Comparison of ENCODE assay signal across 11 cellular contexts in genomic region chr1:204077979-204078696, GRCh38. TPM values are rescaled to one million over a fixed set of nuclear protein-coding genes. Genes with fewer than 3 reads are reported as not detected.
DNase-seq lines count a peak whose midpoint lies in the region; ATAC-seq, FAIRE-seq and TF ChIP-seq lines count a peak whose summit lies in the region.
"Had no signal": no experiment of that assay in that cellular context is flagged by ENCODE, and none has a peak within 500 bp of the region (broad histone marks: within the 10 kb centered on the region; RNA-seq: fewer than 3 reads in every experiment).

No MANE protein-coding gene starts in this region.

- dilution Hi-C loops in endothelial cell of umbilical vein (cut with MboI; ENCODE audit: extremely low pct_ligation_motif_present, low sequenced_read_pairs): no loop called here

- no peaks in the 10 kb centered on the region for H4K20me1 ChIP-seq in endothelial cell of umbilical vein (replicated peaks; ENCODE audit: control insufficient read depth, extremely low read depth, insufficient read depth, low read length)
- H4K20me1 ChIP-seq in neural progenitor cell (ENCODE audit: low read depth): peaks cover 78% of the 10 kb centered on the region

- peak overlapping the region; percentile 74 for H3K4me3 Mint-ChIP-seq in neural progenitor cell
- H3K4me3 Mint-ChIP-seq in natural killer cell: no peak overlapping the region
- H3K4me3 Mint-ChIP-seq: activated naive CD8-positive, alpha-beta T cell treated with anti-CD3 and anti-CD28 coated beads, Interleukin-2, amount 10 ng/mL, durations not matched to agents 7 days and 5 days had no signal

- H3K4me3 ChIP-seq in endothelial cell of umbilical vein (replicated peaks in 1 of 3; ENCODE audit: insufficient read depth in 1 of 3, low read depth in 1 of 3, low read length in 3 of 3) (no peak overlapping the region), neural progenitor cell (peak overlapping the region; percentile 11)

- CTCF ChIA-PET in endothelial cell of umbilical vein (lab: Charles Lee): interaction anchor here (0.6 to 7.2 kb wide), 9 partner anchors 8 to 207 kb away, joined by 3 to 27 read pairs (median 4); no protein-coding TSS in a partner anchor
- CTCF ChIA-PET in HEK293T (lab: Yijun Ruan, JAX): interaction anchor here (0.6 kb wide), 1 partner anchor 211 kb away, joined by 4 read pairs; no protein-coding TSS in a partner anchor

- H3K27me3 ChIP-seq in endothelial cell of umbilical vein (ENCODE audit: control insufficient read depth in 2 of 2, insufficient read depth in 2 of 2, low read length in 2 of 2) (no peaks in the 10 kb centered on the region), neural progenitor cell (peaks cover 17% of the 10 kb centered on the region)

- ATAC-seq in GM18873 (IDR thresholded peaks at IDR 0.05; ENCODE audit: low FRiP score, unreplicated experiment) (no peak), HG03108 (IDR thresholded peaks at IDR 0.05; ENCODE audit: unreplicated experiment) (no peak), natural killer cell (no peak)

- no peak for TF ChIP-seq CTCF in endothelial cell of umbilical vein (IDR thresholded peaks at IDR 0.05; ENCODE audit: extremely low read depth in 1 of 2, insufficient read depth in 1 of 2, low read depth in 1 of 2, low read length in 2 of 2)
- TF ChIP-seq CTCF in neural progenitor cell (IDR thresholded peaks at IDR 0.05): no peak
- TF ChIP-seq CTCF in natural killer cell (IDR thresholded peaks at IDR 0.05): no peak

- H3K27ac Mint-ChIP-seq in neural progenitor cell (peak overlapping the region; percentile 88), natural killer cell (no peak overlapping the region)
- H3K27ac Mint-ChIP-seq: activated naive CD8-positive, alpha-beta T cell treated with anti-CD3 and anti-CD28 coated beads, Interleukin-2, amount 10 ng/mL, durations not matched to agents 7 days and 5 days had no signal

- H3K4me2 ChIP-seq in endothelial cell of umbilical vein (ENCODE audit: insufficient read depth, low read length) (peak overlapping the region; percentile 32), neural progenitor cell (peak overlapping the region; percentile 66)

- peak; percentile 85 for FAIRE-seq in endothelial cell of umbilical vein (lab: Jason Lieb, UNC)
- FAIRE-seq: urothelium cell line had no signal

- no peak for TF ChIP-seq POLR2A in endothelial cell of umbilical vein (IDR thresholded peaks at IDR 0.05; ENCODE audit: low read depth, low read length)

- POLR2A ChIA-PET in endothelial cell of umbilical vein (lab: Charles Lee): no interaction called here
- POLR2A ChIA-PET in HEK293T (lab: Yijun Ruan, JAX): interaction anchor here (0.7 kb wide), 1 partner anchor 206 kb away, joined by 3 read pairs; no protein-coding TSS in a partner anchor

- intact Hi-C loops in endothelial cell of umbilical vein (cut with micrococcal nuclease): loop anchor here (1.0 kb wide), 1 partner anchor 49 kb away; no protein-coding TSS in a partner anchor
- intact Hi-C loops in natural killer cell (cut with micrococcal nuclease): no loop called here

- DNase-seq in DMS53 treated with DMSO at 0.1 percent for 48 hours (lab: John Stamatoyannopoulos, UW; ENCODE audit: unreplicated experiment): peak; percentile 90
- peak; percentile 90 for DNase-seq in NCI-H345 treated with DMSO at 0.1 percent for 48 hours (lab: John Stamatoyannopoulos, UW; ENCODE audit: unreplicated experiment)
- no peak for DNase-seq in endothelial cell of umbilical vein (ENCODE audit: low read depth, low spot score)
- peak; percentile 83 for DNase-seq in neural progenitor cell (ENCODE audit: low spot score)
- DNase-seq in natural killer cell: no peak
- no peak for DNase-seq in HEK293T (ENCODE audit: extremely low spot score)
- DNase-seq: activated naive CD8-positive, alpha-beta T cell treated with anti-CD3 and anti-CD28 coated beads, Interleukin-2, amount 10 ng/mL, durations not matched to agents 7 days and 5 days; NCI-H524 had no signal

- H3K79me2 ChIP-seq in endothelial cell of umbilical vein (ENCODE audit: control insufficient read depth, insufficient read depth, low read length): peaks cover 55% of the 10 kb centered on the region
- H3K79me2 ChIP-seq in neural progenitor cell (ENCODE audit: low read depth): peaks cover 98% of the 10 kb centered on the region

- peaks cover 9% of the 10 kb centered on the region for H3K27me3 Mint-ChIP-seq in neural progenitor cell (ENCODE audit: insufficient read depth, low read depth)
- H3K27me3 Mint-ChIP-seq in natural killer cell (ENCODE audit: low read depth in 2 of 2): no peaks in the 10 kb centered on the region

- H3K9me3 ChIP-seq in endothelial cell of umbilical vein (replicated peaks; ENCODE audit: control insufficient read depth, insufficient read depth, low read length): no peaks in the 10 kb centered on the region
- H3K9me3 ChIP-seq in neural progenitor cell (ENCODE audit: low read depth): no peaks in the 10 kb centered on the region

- H3K9me3 Mint-ChIP-seq in neural progenitor cell (no peaks in the 10 kb centered on the region), natural killer cell (no peaks in the 10 kb centered on the region)
- H3K9me3 Mint-ChIP-seq: activated naive CD8-positive, alpha-beta T cell treated with anti-CD3 and anti-CD28 coated beads, Interleukin-2, amount 10 ng/mL, durations not matched to agents 7 days and 5 days had no signal

- H3K9me1 ChIP-seq in endothelial cell of umbilical vein (replicated peaks; ENCODE audit: control insufficient read depth, extremely low read depth, insufficient read depth, low read length): no peaks in the 10 kb centered on the region

- peaks cover 33% of the 10 kb centered on the region for H3K4me1 ChIP-seq in endothelial cell of umbilical vein (ENCODE audit: control insufficient read depth, extremely low read depth, insufficient read depth, low read length)
- peaks cover 73% of the 10 kb centered on the region for H3K4me1 ChIP-seq in neural progenitor cell

- H2AFZ ChIP-seq in endothelial cell of umbilical vein (ENCODE audit: low read depth, low read length) (peak overlapping the region; percentile 45), neural progenitor cell (replicated peaks) (no peak overlapping the region)

- H3K36me3 Mint-ChIP-seq in neural progenitor cell: peaks cover 5% of the 10 kb centered on the region
- H3K36me3 Mint-ChIP-seq in natural killer cell: no peaks in the 10 kb centered on the region
- H3K36me3 Mint-ChIP-seq: activated naive CD8-positive, alpha-beta T cell treated with anti-CD3 and anti-CD28 coated beads, Interleukin-2, amount 10 ng/mL, durations not matched to agents 7 days and 5 days had no signal

- no peaks in the 10 kb centered on the region for H3K36me3 ChIP-seq in endothelial cell of umbilical vein (ENCODE audit: control insufficient read depth in 2 of 2, extremely low read depth in 1 of 2, insufficient read depth in 2 of 2, low read length in 2 of 2)
- no peaks in the 10 kb centered on the region for H3K36me3 ChIP-seq in neural progenitor cell

- BruUV-seq in endothelial cell of umbilical vein (replicated peaks; lab: Mats Ljungman, UMichigan): no TSS peak

- H3K9ac ChIP-seq in endothelial cell of umbilical vein (replicated peaks; ENCODE audit: extremely low read depth, insufficient read depth, low read length) (peak overlapping the region; percentile 41), neural progenitor cell (no peak overlapping the region)

- H3K27ac ChIP-seq in endothelial cell of umbilical vein (ENCODE audit: insufficient read depth, low read depth, low read length) (peak overlapping the region; percentile 37), neural progenitor cell (peak overlapping the region; percentile 76)

- H3K4me1 Mint-ChIP-seq in neural progenitor cell (peaks cover 73% of the 10 kb centered on the region), natural killer cell (peaks cover 52 to 53% of the 10 kb centered on the region in 2 donors)

- peaks cover 62% of the 10 kb centered on the region for H3F3A ChIP-seq in neural progenitor cell (ENCODE audit: low read depth)

TF ChIP-seq in endothelial cell of umbilical vein, 7 proteins besides CTCF, POLR2A, EP300 and RAD21 (continues in another document):
- TF ChIP-seq JUN (IDR thresholded peaks at IDR 0.05; ENCODE audit: borderline replicate concordance, insufficient read depth, insufficient read length, low read depth) (no peak), MYC (IDR thresholded peaks at IDR 0.05; ENCODE audit: low read depth, low read length) (no peak), FOS (IDR thresholded peaks at IDR 0.05; ENCODE audit: borderline replicate concordance, insufficient read depth, low read length) (no peak), EZH2 (IDR thresholded peaks at IDR 0.05; ENCODE audit: borderline replicate concordance, low read depth, low read length, severe bottlenecking) (no peak), GATA2 (IDR thresholded peaks at IDR 0.05; ENCODE audit: insufficient read depth, insufficient read length, low read depth, low read length) (no peak), POLR2AphosphoS5 (IDR thresholded peaks at IDR 0.05; ENCODE audit: insufficient read depth, low read depth, low read length) (no peak)

TF ChIP-seq in HEK293T, 16 proteins besides CTCF, POLR2A, EP300 and RAD21:
- TF ChIP-seq PKNOX1 (IDR thresholded peaks at IDR 0.05): no peak
- no peak for TF ChIP-seq HDGF (IDR thresholded peaks at IDR 0.05; ENCODE audit: borderline replicate concordance)
- no peak for TF ChIP-seq SP1 (IDR thresholded peaks at IDR 0.05)
- TF ChIP-seq FOXA1 (IDR thresholded peaks at IDR 0.05): no peak
- TF ChIP-seq FOXM1 (IDR thresholded peaks at IDR 0.05; ENCODE audit: borderline replicate concordance): no peak
- no peak for TF ChIP-seq L3MBTL2 (conservative IDR thresholded peaks at IDR 0.05)
TF ChIP-seq in HEK293T: peak in this region for 0.

RNA-seq across cellular contexts. Expression of gene SOX13, which starts 5.2 kb away (rescaled TPM):
- total RNA-seq in endothelial cell of umbilical vein (38.0 and 40.8 TPM in 2 replicates), neural progenitor cell (ENCODE audit: low replicate concordance) (27.8 and 28.6 TPM in 2 replicates), natural killer cell (10 to 100 TPM; 27.3 to 44.7 (median 41.4) TPM)
- 50.4 and 57.7 TPM in 2 replicates for polyA plus RNA-seq in endothelial cell of umbilical vein
- polyA plus RNA-seq in endothelial cell of umbilical vein (2011; cell fraction: cytosol; rRNA removed): 26.7 and 27.7 TPM in 2 replicates
- 90.4 and 91.7 TPM in 2 replicates for polyA plus RNA-seq in endothelial cell of umbilical vein (2011; cell fraction: nucleus; rRNA removed)
- polyA plus RNA-seq in endothelial cell of umbilical vein (2012): 12.4 and 13.2 TPM in 2 replicates
- polyA minus RNA-seq in endothelial cell of umbilical vein: 54.1 and 56.9 TPM in 2 replicates
- 28.9 TPM for polyA minus RNA-seq in endothelial cell of umbilical vein (2011; cell fraction: cytosol; rRNA and poly(A)+ RNA removed)
- 42.6 and 56.7 TPM in 2 replicates for polyA minus RNA-seq in endothelial cell of umbilical vein (2011; cell fraction: nucleus; rRNA and poly(A)+ RNA removed)

Comparison
In these comparisons a context has a peak if more than half of its experiments do, and no peak if none do; other contexts are left out.
1. DNase-seq: peak in DMS53 treated with DMSO at 0.1 percent for 48 hours (single experiment), NCI-H345 treated with DMSO at 0.1 percent for 48 hours (single experiment) and neural progenitor cell (single experiment); none in endothelial cell of umbilical vein (single experiment), natural killer cell (single experiment) and HEK293T (single experiment).